8 cellular contexts compared by ENCODE assay signal in the genomic region with DNA sequence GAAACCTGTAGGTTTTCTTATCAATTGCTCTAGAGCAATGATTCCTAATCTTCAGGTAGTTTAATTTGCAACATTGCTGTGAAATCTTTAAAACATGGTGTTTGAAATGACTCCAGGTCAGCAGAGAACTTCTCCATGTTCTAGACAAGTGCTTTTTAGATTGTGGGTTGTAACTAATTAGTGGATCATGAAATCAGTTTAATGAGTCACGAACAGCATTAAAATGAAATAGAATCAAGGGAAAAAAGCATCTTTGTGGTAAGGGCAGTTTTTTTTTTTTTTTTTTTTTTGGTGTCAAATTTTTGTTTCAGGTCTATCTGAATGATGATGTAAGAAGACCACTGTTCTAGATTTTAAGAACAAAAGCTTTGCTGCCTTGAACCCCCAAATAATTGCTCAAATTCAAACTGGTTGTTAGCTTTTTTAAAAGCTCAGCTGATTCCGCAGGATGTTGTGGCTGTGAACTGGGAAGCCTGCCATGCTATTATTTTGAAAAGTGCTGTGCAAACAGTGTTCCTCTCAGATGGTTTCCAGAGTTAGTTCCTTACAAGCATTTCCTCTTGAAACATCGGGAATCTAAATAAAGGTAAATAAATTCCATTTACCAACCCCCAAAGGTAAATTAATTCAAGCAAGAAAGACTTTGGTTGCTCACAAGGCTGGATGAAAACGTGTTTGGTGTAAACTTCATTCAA. TPM values are rescaled to one million over a fixed set of nuclear protein-coding genes. Genes with fewer than 3 reads are reported as not detected.
DNase-seq lines count a peak whose midpoint lies in the region; ATAC-seq lines count a peak whose summit lies in the region.

No MANE protein-coding gene starts in this region.

- H3K4me3 ChIP-seq in thymus (ENCODE audit: low read length), result no peak overlapping the region

- H3K36me3 ChIP-seq in thymus (ENCODE audit: control insufficient read depth, insufficient read depth), result no peaks in the 10 kb centered on the region

- H3K27ac ChIP-seq in layer of hippocampus (ENCODE audit: low read depth, low read length), result peak overlapping the region; percentile 87
- peak overlapping the region; percentile 37 for H3K27ac ChIP-seq in thymus (ENCODE audit: low read depth)

- ATAC-seq in HG03439 (IDR thresholded peaks at IDR 0.05; ENCODE audit: unreplicated experiment) (no peak), GM18498 (IDR thresholded peaks at IDR 0.05; ENCODE audit: unreplicated experiment) (no peak)

- 20% methylated on average over 4 of the region's 4 CpGs for WGBS in thymus

- H3K27me3 ChIP-seq in layer of hippocampus (ENCODE audit: control insufficient read depth, insufficient read depth, low read length) (no peaks in the 10 kb centered on the region), thymus (ENCODE audit: control insufficient read depth, insufficient read depth) (no peaks in the 10 kb centered on the region)

- no peaks in the 10 kb centered on the region for H3K4me1 ChIP-seq in thymus (ENCODE audit: control insufficient read depth, insufficient read depth, low read length)

- DNase-seq in SIG-M5 treated with dmso at 0.1 percent for 504 hours (lab: John Stamatoyannopoulos, UW; ENCODE audit: unreplicated experiment), result peak; percentile 26
- no peak for DNase-seq in SIG-M5 (lab: John Stamatoyannopoulos, UW)
- peak; percentile 72 for DNase-seq in astrocyte of the hippocampus (ENCODE audit: low read depth, low spot score)
- no peak for DNase-seq in stimulated activated CD4-positive, alpha-beta T cell treated with anti-CD3 and anti-CD28 coated beads, Interleukin-12 subunit alpha, Interleukin-12 subunit beta, amount 100 ng/mL, for 4 hours

- H3K9me3 ChIP-seq in thymus (ENCODE audit: control insufficient read depth), result no peaks in the 10 kb centered on the region

RNA-seq across cellular contexts. Expression of a gene that starts 13.1 kb away (rescaled TPM):
- 153 TPM for polyA plus RNA-seq in thymus

Comparison
In these comparisons a context has a peak if more than half of its experiments do, and no peak if none do; other contexts are left out.
1. DNase-seq: peak in SIG-M5 treated with dmso at 0.1 percent for 504 hours (single experiment) and astrocyte of the hippocampus (single experiment); none in SIG-M5 (single experiment) and stimulated activated CD4-positive, alpha-beta T cell treated with anti-CD3 and anti-CD28 coated beads, Interleukin-12 subunit alpha, Interleukin-12 subunit beta, amount 100 ng/mL, for 4 hours (single experiment).